In the genomic region with DNA sequence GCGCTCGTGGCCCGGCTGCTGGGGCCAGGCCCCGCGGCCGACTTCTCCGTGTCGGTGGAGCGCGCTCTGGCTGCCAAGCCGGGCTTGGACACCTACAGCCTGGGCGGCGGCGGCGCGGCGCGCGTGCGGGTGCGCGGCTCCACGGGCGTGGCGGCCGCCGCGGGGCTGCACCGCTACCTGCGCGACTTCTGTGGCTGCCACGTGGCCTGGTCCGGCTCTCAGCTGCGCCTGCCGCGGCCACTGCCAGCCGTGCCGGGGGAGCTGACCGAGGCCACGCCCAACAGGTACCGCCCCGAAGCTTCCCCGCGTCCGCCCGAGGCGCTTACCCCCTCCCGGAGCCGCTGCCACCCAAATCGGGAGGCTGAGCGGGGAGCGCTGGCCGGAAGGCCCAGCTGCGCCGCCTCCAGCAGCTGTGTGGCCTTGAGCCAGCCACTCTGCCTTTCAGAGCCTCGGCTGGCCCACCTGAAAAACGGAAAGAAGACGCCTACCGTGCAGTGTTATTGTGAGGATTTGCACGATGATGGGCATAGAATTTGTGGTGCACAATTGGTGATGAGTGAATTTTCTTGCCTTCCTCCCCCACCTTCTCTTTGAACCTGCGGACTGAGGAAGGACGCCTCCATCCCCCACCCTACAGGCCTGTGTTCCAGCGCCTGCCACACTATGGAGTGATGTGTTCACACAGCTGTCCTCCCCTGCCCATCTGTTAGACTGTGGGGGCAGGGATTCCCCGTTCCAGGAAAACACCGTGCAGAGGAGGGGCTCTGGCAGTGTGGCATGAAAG, we compare ENCODE assay signal across 1 cellular context.
A peak's percentile ranks its signal among the peaks of the same experiment; 100 is the strongest.
TF ChIP-seq lines count a peak whose summit lies in the region.

No MANE protein-coding gene starts in this region.

TF ChIP-seq in HepG2, 621 proteins besides CTCF, POLR2A, EP300 and RAD21 (continued from another document and continues in another):
- TF ChIP-seq, protein P1, sequence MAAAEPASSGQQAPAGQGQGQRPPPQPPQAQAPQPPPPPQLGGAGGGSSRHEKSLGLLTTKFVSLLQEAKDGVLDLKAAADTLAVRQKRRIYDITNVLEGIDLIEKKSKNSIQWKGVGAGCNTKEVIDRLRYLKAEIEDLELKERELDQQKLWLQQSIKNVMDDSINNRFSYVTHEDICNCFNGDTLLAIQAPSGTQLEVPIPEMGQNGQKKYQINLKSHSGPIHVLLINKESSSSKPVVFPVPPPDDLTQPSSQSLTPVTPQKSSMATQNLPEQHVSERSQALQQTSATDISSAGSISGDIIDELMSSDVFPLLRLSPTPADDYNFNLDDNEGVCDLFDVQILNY (CRISPR knock-in tag; conservative IDR thresholded peaks at IDR 0.05), result 0 out of 2 replicates have a peak, but pooled peaks have one; percentile 65
- TF ChIP-seq SKI (IDR thresholded peaks at IDR 0.05; ENCODE audit: partially characterized antibody) (peak; percentile 20), MYC (CRISPR knock-in tag; IDR thresholded peaks at IDR 0.05; ENCODE audit: borderline replicate concordance) (peak; percentile 71; the same call in 1 of the 2 replicates), ZNF230 (CRISPR knock-in tag; IDR thresholded peaks at IDR 0.05) (peak; percentile 57), TMF1 (CRISPR knock-in tag; IDR thresholded peaks at IDR 0.05; ENCODE audit: low read depth) (peak; percentile 91), SP4 (CRISPR knock-in tag; IDR thresholded peaks at IDR 0.05) (no peak; the same call in 1 of the 2 replicates), HDAC2 (CRISPR knock-in tag; IDR thresholded peaks at IDR 0.05) (peak; percentile 84), ZNF598 (CRISPR knock-in tag; IDR thresholded peaks at IDR 0.05; ENCODE audit: borderline replicate concordance) (peak; percentile 89; the same call in 1 of the 2 replicates), ZMYM2 (CRISPR knock-in tag; IDR thresholded peaks at IDR 0.05) (peak; percentile 60; the same call in 1 of the 2 replicates), SETDB1 (CRISPR knock-in tag; IDR thresholded peaks at IDR 0.05; ENCODE audit: borderline replicate concordance) (no peak), ZNF792 (CRISPR knock-in tag; IDR thresholded peaks at IDR 0.05) (peak; percentile 76), ZNF326 (CRISPR knock-in tag; IDR thresholded peaks at IDR 0.05; ENCODE audit: borderline replicate concordance) (no peak), TBL1XR1 (IDR thresholded peaks at IDR 0.05; ENCODE audit: borderline replicate concordance, low read length, partially characterized antibody) (no peak), U2AF1 (optimal IDR thresholded peaks at IDR 0.05; ENCODE audit: low read depth, low read length) (peak; percentile 73), FOXP1 (IDR thresholded peaks at IDR 0.05) (no peak), FOXP1 (CRISPR knock-in tag; IDR thresholded peaks at IDR 0.05) (peak; percentile 18; the same call in 1 of the 2 replicates), SMAD3 (CRISPR knock-in tag; IDR thresholded peaks at IDR 0.05) (peak; percentile 64; the same call in 1 of the 2 replicates), ZNF501 (CRISPR knock-in tag; IDR thresholded peaks at IDR 0.05) (peak; percentile 78), ZNF841 (CRISPR knock-in tag; IDR thresholded peaks at IDR 0.05; ENCODE audit: borderline replicate concordance) (0 out of 2 replicates have a peak, but pooled peaks have one; percentile 57)
- TF ChIP-seq, protein P2, sequence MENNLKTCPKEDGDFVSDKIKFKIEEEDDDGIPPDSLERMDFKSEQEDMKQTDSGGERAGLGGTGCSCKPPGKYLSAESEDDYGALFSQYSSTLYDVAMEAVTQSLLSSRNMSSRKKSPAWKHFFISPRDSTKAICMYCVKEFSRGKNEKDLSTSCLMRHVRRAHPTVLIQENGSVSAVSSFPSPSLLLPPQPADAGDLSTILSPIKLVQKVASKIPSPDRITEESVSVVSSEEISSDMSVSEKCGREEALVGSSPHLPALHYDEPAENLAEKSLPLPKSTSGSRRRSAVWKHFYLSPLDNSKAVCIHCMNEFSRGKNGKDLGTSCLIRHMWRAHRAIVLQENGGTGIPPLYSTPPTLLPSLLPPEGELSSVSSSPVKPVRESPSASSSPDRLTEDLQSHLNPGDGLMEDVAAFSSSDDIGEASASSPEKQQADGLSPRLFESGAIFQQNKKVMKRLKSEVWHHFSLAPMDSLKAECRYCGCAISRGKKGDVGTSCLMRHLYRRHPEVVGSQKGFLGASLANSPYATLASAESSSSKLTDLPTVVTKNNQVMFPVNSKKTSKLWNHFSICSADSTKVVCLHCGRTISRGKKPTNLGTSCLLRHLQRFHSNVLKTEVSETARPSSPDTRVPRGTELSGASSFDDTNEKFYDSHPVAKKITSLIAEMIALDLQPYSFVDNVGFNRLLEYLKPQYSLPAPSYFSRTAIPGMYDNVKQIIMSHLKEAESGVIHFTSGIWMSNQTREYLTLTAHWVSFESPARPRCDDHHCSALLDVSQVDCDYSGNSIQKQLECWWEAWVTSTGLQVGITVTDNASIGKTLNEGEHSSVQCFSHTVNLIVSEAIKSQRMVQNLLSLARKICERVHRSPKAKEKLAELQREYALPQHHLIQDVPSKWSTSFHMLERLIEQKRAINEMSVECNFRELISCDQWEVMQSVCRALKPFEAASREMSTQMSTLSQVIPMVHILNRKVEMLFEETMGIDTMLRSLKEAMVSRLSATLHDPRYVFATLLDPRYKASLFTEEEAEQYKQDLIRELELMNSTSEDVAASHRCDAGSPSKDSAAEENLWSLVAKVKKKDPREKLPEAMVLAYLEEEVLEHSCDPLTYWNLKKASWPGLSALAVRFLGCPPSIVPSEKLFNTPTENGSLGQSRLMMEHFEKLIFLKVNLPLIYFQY (CRISPR knock-in tag; IDR thresholded peaks at IDR 0.05; ENCODE audit: borderline replicate concordance), result no peak; the same call in 1 of the 2 replicates
- TF ChIP-seq, protein P3, sequence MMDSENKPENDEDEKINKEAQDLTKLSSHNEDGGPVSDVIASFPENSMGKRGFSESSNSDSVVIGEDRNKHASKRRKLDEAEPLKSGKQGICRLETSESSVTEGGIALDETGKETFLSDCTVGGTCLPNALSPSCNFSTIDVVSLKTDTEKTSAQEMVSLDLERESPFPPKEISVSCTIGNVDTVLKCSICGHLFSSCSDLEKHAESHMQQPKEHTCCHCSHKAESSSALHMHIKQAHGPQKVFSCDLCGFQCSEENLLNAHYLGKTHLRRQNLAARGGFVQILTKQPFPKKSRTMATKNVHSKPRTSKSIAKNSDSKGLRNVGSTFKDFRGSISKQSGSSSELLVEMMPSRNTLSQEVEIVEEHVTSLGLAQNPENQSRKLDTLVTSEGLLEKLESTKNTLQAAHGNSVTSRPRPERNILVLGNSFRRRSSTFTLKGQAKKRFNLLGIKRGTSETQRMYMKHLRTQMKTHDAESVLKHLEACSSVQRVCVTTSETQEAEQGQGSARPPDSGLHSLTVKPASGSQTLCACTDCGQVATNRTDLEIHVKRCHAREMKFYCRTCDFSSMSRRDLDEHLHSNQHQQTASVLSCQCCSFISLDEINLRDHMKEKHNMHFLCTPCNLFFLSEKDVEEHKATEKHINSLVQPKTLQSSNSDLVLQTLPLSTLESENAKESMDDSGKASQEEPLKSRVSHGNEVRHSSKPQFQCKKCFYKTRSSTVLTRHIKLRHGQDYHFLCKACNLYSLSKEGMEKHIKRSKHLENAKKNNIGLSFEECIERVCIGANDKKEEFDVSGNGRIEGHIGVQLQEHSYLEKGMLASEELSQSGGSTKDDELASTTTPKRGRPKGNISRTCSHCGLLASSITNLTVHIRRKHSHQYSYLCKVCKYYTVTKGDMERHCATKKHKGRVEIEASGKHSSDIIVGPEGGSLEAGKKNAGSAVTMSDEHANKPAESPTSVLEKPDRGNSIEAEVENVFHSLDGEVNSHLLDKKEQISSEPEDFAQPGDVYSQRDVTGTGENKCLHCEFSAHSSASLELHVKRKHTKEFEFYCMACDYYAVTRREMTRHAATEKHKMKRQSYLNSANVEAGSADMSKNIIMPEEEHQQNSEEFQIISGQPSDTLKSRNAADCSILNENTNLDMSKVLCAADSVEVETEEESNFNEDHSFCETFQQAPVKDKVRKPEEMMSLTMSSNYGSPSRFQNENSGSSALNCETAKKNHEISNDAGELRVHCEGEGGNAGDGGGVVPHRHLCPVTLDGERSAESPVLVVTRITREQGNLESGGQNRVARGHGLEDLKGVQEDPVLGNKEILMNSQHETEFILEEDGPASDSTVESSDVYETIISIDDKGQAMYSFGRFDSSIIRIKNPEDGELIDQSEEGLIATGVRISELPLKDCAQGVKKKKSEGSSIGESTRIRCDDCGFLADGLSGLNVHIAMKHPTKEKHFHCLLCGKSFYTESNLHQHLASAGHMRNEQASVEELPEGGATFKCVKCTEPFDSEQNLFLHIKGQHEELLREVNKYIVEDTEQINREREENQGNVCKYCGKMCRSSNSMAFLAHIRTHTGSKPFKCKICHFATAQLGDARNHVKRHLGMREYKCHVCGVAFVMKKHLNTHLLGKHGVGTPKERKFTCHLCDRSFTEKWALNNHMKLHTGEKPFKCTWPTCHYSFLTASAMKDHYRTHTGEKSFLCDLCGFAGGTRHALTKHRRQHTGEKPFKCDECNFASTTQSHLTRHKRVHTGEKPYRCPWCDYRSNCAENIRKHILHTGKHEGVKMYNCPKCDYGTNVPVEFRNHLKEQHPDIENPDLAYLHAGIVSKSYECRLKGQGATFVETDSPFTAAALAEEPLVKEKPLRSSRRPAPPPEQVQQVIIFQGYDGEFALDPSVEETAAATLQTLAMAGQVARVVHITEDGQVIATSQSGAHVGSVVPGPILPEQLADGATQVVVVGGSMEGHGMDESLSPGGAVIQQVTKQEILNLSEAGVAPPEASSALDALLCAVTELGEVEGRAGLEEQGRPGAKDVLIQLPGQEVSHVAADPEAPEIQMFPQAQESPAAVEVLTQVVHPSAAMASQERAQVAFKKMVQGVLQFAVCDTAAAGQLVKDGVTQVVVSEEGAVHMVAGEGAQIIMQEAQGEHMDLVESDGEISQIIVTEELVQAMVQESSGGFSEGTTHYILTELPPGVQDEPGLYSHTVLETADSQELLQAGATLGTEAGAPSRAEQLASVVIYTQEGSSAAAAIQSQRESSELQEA (CRISPR knock-in tag; IDR thresholded peaks at IDR 0.05; ENCODE audit: not compliant biosample characterization), result peak; percentile 52
- TF ChIP-seq, protein P4, sequence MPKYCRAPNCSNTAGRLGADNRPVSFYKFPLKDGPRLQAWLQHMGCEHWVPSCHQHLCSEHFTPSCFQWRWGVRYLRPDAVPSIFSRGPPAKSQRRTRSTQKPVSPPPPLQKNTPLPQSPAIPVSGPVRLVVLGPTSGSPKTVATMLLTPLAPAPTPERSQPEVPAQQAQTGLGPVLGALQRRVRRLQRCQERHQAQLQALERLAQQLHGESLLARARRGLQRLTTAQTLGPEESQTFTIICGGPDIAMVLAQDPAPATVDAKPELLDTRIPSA (CRISPR knock-in tag; IDR thresholded peaks at IDR 0.05; ENCODE audit: borderline replicate concordance), result no peak
- TF ChIP-seq, protein P5, sequence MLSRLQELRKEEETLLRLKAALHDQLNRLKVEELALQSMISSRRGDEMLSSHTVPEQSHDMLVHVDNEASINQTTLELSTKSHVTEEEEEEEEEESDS (CRISPR knock-in tag; IDR thresholded peaks at IDR 0.05; ENCODE audit: borderline replicate concordance), result peak; percentile 70; the same call in 1 of the 2 replicates
- TF ChIP-seq, protein P6, sequence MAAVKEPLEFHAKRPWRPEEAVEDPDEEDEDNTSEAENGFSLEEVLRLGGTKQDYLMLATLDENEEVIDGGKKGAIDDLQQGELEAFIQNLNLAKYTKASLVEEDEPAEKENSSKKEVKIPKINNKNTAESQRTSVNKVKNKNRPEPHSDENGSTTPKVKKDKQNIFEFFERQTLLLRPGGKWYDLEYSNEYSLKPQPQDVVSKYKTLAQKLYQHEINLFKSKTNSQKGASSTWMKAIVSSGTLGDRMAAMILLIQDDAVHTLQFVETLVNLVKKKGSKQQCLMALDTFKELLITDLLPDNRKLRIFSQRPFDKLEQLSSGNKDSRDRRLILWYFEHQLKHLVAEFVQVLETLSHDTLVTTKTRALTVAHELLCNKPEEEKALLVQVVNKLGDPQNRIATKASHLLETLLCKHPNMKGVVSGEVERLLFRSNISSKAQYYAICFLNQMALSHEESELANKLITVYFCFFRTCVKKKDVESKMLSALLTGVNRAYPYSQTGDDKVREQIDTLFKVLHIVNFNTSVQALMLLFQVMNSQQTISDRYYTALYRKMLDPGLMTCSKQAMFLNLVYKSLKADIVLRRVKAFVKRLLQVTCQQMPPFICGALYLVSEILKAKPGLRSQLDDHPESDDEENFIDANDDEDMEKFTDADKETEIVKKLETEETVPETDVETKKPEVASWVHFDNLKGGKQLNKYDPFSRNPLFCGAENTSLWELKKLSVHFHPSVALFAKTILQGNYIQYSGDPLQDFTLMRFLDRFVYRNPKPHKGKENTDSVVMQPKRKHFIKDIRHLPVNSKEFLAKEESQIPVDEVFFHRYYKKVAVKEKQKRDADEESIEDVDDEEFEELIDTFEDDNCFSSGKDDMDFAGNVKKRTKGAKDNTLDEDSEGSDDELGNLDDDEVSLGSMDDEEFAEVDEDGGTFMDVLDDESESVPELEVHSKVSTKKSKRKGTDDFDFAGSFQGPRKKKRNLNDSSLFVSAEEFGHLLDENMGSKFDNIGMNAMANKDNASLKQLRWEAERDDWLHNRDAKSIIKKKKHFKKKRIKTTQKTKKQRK (IDR thresholded peaks at IDR 0.05; ENCODE audit: low read length), result no peak
- TF ChIP-seq, protein P7, sequence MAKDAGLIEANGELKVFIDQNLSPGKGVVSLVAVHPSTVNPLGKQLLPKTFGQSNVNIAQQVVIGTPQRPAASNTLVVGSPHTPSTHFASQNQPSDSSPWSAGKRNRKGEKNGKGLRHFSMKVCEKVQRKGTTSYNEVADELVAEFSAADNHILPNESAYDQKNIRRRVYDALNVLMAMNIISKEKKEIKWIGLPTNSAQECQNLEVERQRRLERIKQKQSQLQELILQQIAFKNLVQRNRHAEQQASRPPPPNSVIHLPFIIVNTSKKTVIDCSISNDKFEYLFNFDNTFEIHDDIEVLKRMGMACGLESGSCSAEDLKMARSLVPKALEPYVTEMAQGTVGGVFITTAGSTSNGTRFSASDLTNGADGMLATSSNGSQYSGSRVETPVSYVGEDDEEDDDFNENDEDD (CRISPR knock-in tag; IDR thresholded peaks at IDR 0.05; ENCODE audit: borderline replicate concordance), result peak; percentile 81; the same call in 1 of the 2 replicates
